In genomic region chr5:116699348-116699747, GRCh38 we compare ENCODE assay signal across 20 cellular contexts.
A peak's percentile ranks its signal among the peaks of the same experiment; 100 is the strongest.
DNase-seq lines count a peak whose midpoint lies in the region; ATAC-seq, FAIRE-seq and TF ChIP-seq lines count a peak whose summit lies in the region.
"Had no signal": no experiment of that assay in that cellular context is flagged by ENCODE, and none has a peak within 500 bp of the region (broad histone marks: within the 10 kb centered on the region; RNA-seq: fewer than 3 reads in every experiment).

No MANE protein-coding gene starts in this region.

- no peak overlapping the region for H4K5ac ChIP-seq in H9 (ENCODE audit: insufficient read length, low read depth, low read length)

- H3K23me2 ChIP-seq in H9 (ENCODE audit: insufficient read length, low read depth, low read length, poor library complexity, severe bottlenecking) = no peaks in the 10 kb centered on the region

- H2BK120ac ChIP-seq in H9 (ENCODE audit: low read depth, low read length, poor library complexity, severe bottlenecking) = no peak overlapping the region

- no peak overlapping the region for H4K8ac ChIP-seq in H9 (replicated peaks; ENCODE audit: insufficient read length, low read depth, low read length)

- TF ChIP-seq RAD21 in SK-N-SH (IDR thresholded peaks at IDR 0.05; ENCODE audit: low read length) = no peak

- H3K4ac ChIP-seq in H9 (ENCODE audit: low read depth, low read length) = no peak overlapping the region

- H3K27me3 Mint-ChIP-seq in neural progenitor cell (ENCODE audit: insufficient read depth, low read depth) = no peaks in the 10 kb centered on the region
- no peaks in the 10 kb centered on the region for H3K27me3 Mint-ChIP-seq in H9 (ENCODE audit: low read depth)
- H3K27me3 Mint-ChIP-seq: IgD-negative memory B cell had no signal

- H2BK5ac ChIP-seq in H9 (ENCODE audit: insufficient read length, low read length) = no peak overlapping the region

- H3K79me1 ChIP-seq in H9 (ENCODE audit: insufficient read depth, low read depth, low read length, poor library complexity, severe bottlenecking) = no peaks in the 10 kb centered on the region

- no peaks in the 10 kb centered on the region for H3K9me3 ChIP-seq in neural progenitor cell (ENCODE audit: low read depth)
- H3K9me3 ChIP-seq in H9 (ENCODE audit: control insufficient read depth, low read depth, low read length) = no peaks in the 10 kb centered on the region
- no peaks in the 10 kb centered on the region for H3K9me3 ChIP-seq in SK-N-SH
- no peaks in the 10 kb centered on the region for H3K9me3 ChIP-seq in esophagus squamous epithelium

- CTCF ChIA-PET in SK-N-SH (lab: Yijun Ruan, JAX) = interaction anchor here (0.6 kb wide), 1 partner anchor 23 kb away, joined by 3 read pairs; no protein-coding TSS in a partner anchor

- no peaks in the 10 kb centered on the region for H3K79me2 ChIP-seq in neural progenitor cell (ENCODE audit: low read depth)
- H3K79me2 ChIP-seq in H9 (ENCODE audit: insufficient read depth, low read length) = no peaks in the 10 kb centered on the region
- no peaks in the 10 kb centered on the region for H3K79me2 ChIP-seq in SK-N-SH (ENCODE audit: insufficient read depth)

- no peak overlapping the region for H3K56ac ChIP-seq in H9 (ENCODE audit: insufficient read length, low read depth, low read length)

- no peaks in the 10 kb centered on the region for H4K20me1 ChIP-seq in neural progenitor cell (ENCODE audit: low read depth)
- H4K20me1 ChIP-seq in H9 (ENCODE audit: control insufficient read depth, insufficient read depth, insufficient read length) = no peaks in the 10 kb centered on the region
- no peaks in the 10 kb centered on the region for H4K20me1 ChIP-seq in SK-N-SH (ENCODE audit: insufficient read depth)

- no peak overlapping the region for H2AK5ac ChIP-seq in H9 (ENCODE audit: insufficient read length, low read length)

- H3K4me1 ChIP-seq in neural progenitor cell = peaks cover 10% of the 10 kb centered on the region
- H3K4me1 ChIP-seq in H9 (ENCODE audit: insufficient read depth, low read length) = no peaks in the 10 kb centered on the region
- H3K4me1 ChIP-seq in SK-N-SH (ENCODE audit: control insufficient read depth in 1 of 2, insufficient read depth in 2 of 2, low read depth in 1 of 2, low read length in 1 of 2) = peaks cover 0 to 3% of the 10 kb centered on the region in 2 experiments; a peak in 2 of 4 replicates
- H3K4me1 ChIP-seq in esophagus squamous epithelium = no peaks in the 10 kb centered on the region

- H4K91ac ChIP-seq in H9 (ENCODE audit: insufficient read length, low read depth, low read length) = no peak overlapping the region

- POLR2A ChIA-PET in SK-N-SH (lab: Yijun Ruan, JAX) = no interaction called here

- intact Hi-C loops in esophagus squamous epithelium (cut with DNase I) = no loop called here

- H3K23ac ChIP-seq in H9 (ENCODE audit: insufficient read length, low read depth, low read length) = no peak overlapping the region

- no peak overlapping the region for H3K9ac ChIP-seq in neural progenitor cell
- no peak overlapping the region for H3K9ac ChIP-seq in H9 (ENCODE audit: extremely low read depth, insufficient read length, low read length)
- H3K9ac ChIP-seq in SK-N-SH = no peak overlapping the region

- H3K4me3 Mint-ChIP-seq in neural progenitor cell (no peak overlapping the region), H9 (no peak overlapping the region)

- H3K36me3 Mint-ChIP-seq in neural progenitor cell (peaks cover 3% of the 10 kb centered on the region), H9 (ENCODE audit: insufficient read depth in 1 of 3, low read depth in 3 of 3) (peaks cover 0 to 9% (median 0%) of the 10 kb centered on the region in 3 experiments; a peak in 3 of 7 replicates)
- H3K36me3 Mint-ChIP-seq: IgD-negative memory B cell had no signal

- no CpG with 5 or more reads among the region's 1 CpG for WGBS in H9 (ENCODE audit: extremely low coverage, insufficient read length, low lambda C conversion rate)
- WGBS in SK-N-SH (ENCODE audit: low lambda C conversion rate) = 24% methylated on average over 1 of the region's 1 CpG
- 52 to 58% methylated on average over 1 of the region's 1 CpG for WGBS in esophagus squamous epithelium, 2 donors

- H3K4me3 ChIP-seq in neural progenitor cell = no peak overlapping the region
- H3K4me3 ChIP-seq in SK-N-SH (ENCODE audit: low read depth in 2 of 2, low read length in 1 of 2) = no peak overlapping the region
- no peak overlapping the region for H3K4me3 ChIP-seq in esophagus squamous epithelium
- H3K4me3 ChIP-seq in coronary artery = no peak overlapping the region

- H3T11ph ChIP-seq in H9 (ENCODE audit: low read length) = no peak overlapping the region

- no peak overlapping the region for H2BK15ac ChIP-seq in H9 (ENCODE audit: low read depth, low read length)

- H3K27me3 ChIP-seq in neural progenitor cell (no peaks in the 10 kb centered on the region), H9 (ENCODE audit: insufficient read depth, low read length) (no peaks in the 10 kb centered on the region), SK-N-SH (ENCODE audit: insufficient read depth) (no peaks in the 10 kb centered on the region), esophagus squamous epithelium (no peaks in the 10 kb centered on the region)

- H2AFZ ChIP-seq in neural progenitor cell (replicated peaks) (peak overlapping the region; percentile 28), H9 (ENCODE audit: low read length) (no peak overlapping the region), SK-N-SH (ENCODE audit: low read depth) (no peak overlapping the region)

- H3K9me3 Mint-ChIP-seq in neural progenitor cell = peaks cover 3% of the 10 kb centered on the region
- peaks cover 0 to 9% of the 10 kb centered on the region in 2 experiments; a peak in 3 of 5 replicates for H3K9me3 Mint-ChIP-seq in H9

- TF ChIP-seq EP300 in SK-N-SH (IDR thresholded peaks at IDR 0.05; ENCODE audit: borderline replicate concordance in 1 of 2, low read depth in 1 of 2, low read length in 1 of 2) = no peak

- no peak for TF ChIP-seq POLR2A in esophagus squamous epithelium (IDR thresholded peaks at IDR 0.05)

- H3K27ac Mint-ChIP-seq in neural progenitor cell = no peak overlapping the region
- no peak overlapping the region for H3K27ac Mint-ChIP-seq in H9
- H3K27ac Mint-ChIP-seq: IgD-negative memory B cell had no signal

- H3K4me1 Mint-ChIP-seq in neural progenitor cell (peaks cover 9% of the 10 kb centered on the region), H9 (peaks cover 34% of the 10 kb centered on the region in 2 experiments)

- H2BK20ac ChIP-seq in H9 (ENCODE audit: low read depth, low read length, poor library complexity, severe bottlenecking) = no peak overlapping the region

- no peak overlapping the region for H3K18ac ChIP-seq in H9 (ENCODE audit: insufficient read length, low read depth, low read length)

- peak; percentile 48 for FAIRE-seq in GM18507 (lab: Jason Lieb, UNC)
- FAIRE-seq: HTR-8/SVneo had no signal

- H3K14ac ChIP-seq in H9 (ENCODE audit: insufficient read depth, low read length) = no peak overlapping the region

- peak; percentile 49 for ATAC-seq in GM21528 (IDR thresholded peaks at IDR 0.05; ENCODE audit: low FRiP score, unreplicated experiment)
- peak; percentile 36 for ATAC-seq in HG03558 (IDR thresholded peaks at IDR 0.05; ENCODE audit: extremely low read depth, unreplicated experiment)

- H3K9me2 ChIP-seq in SK-N-SH = no peaks in the 10 kb centered on the region

- TF ChIP-seq CTCF in neural progenitor cell (IDR thresholded peaks at IDR 0.05) (no peak), H9 (conservative IDR thresholded peaks at IDR 0.05) (no peak), SK-N-SH (IDR thresholded peaks at IDR 0.05) (no peak), esophagus squamous epithelium (IDR thresholded peaks at IDR 0.05) (no peak), coronary artery (IDR thresholded peaks at IDR 0.05) (no peak)

- H2BK12ac ChIP-seq in H9 (ENCODE audit: insufficient read length, low read depth, low read length) = no peak overlapping the region

- H3K27ac ChIP-seq in neural progenitor cell (no peak overlapping the region), H9 (ENCODE audit: insufficient read length, low read depth, low read length) (no peak overlapping the region), SK-N-SH (ENCODE audit: low read depth in 2 of 2, low read length in 1 of 2) (no peak overlapping the region), esophagus squamous epithelium (no peak overlapping the region), coronary artery (no peak overlapping the region)
- H3K27ac ChIP-seq: HL-60, RWPE1 had no signal

- H3K4me2 ChIP-seq in neural progenitor cell (no peak overlapping the region), H9 (ENCODE audit: insufficient read depth, insufficient read length, low read length) (no peak overlapping the region), SK-N-SH (no peak overlapping the region)

- H3K36me3 ChIP-seq in neural progenitor cell = no peaks in the 10 kb centered on the region
- no peaks in the 10 kb centered on the region for H3K36me3 ChIP-seq in SK-N-SH (replicated peaks in 1 of 2; ENCODE audit: control insufficient read depth in 1 of 2, insufficient read depth in 2 of 2, low read length in 1 of 2)
- H3K36me3 ChIP-seq in esophagus squamous epithelium = no peaks in the 10 kb centered on the region

- no peaks in the 10 kb centered on the region for H3F3A ChIP-seq in neural progenitor cell (ENCODE audit: low read depth)
- no peaks in the 10 kb centered on the region for H3F3A ChIP-seq in SK-N-SH (replicated peaks; ENCODE audit: insufficient read depth)

- no peak for DNase-seq in GM18507 (ENCODE audit: extremely low spot score, insufficient read length, low read depth)
- no peak for DNase-seq in neural progenitor cell (ENCODE audit: low spot score)
- DNase-seq in H9 = no peak
- DNase-seq in SK-N-SH = no peak
- DNase-seq in esophagus squamous epithelium (lab: John Stamatoyannopoulos, UW) = no peak
- DNase-seq in coronary artery (ENCODE audit: low spot score) = no peak
- DNase-seq: ACHN, AML-193, COR-L47, NCI-H1105 treated with DMSO at 0.1 percent for 48 hours, NCI-H187 treated with DMSO at 0.1 percent for 48 hours, NCI-H446 treated with DMSO at 0.1 percent for 48 hours, NCI-H748 treated with DMSO at 0.1 percent for 48 hours, T-helper 2 cell had no signal

TF ChIP-seq in SK-N-SH, 30 proteins besides CTCF, POLR2A, EP300 and RAD21 (continues in another document):
- TF ChIP-seq RXRA (IDR thresholded peaks at IDR 0.05; ENCODE audit: borderline replicate concordance, low read depth) (no peak), FOXJ3 (CRISPR knock-in tag; IDR thresholded peaks at IDR 0.05) (no peak), POLR2AphosphoS5 (IDR thresholded peaks at IDR 0.05; ENCODE audit: low read depth, low read length) (no peak), RCOR1 (IDR thresholded peaks at IDR 0.05; ENCODE audit: low read length) (no peak), GATA2 (CRISPR knock-in tag; IDR thresholded peaks at IDR 0.05) (no peak), IRF3 (IDR thresholded peaks at IDR 0.05; ENCODE audit: low read depth, low read length) (no peak)
